In genomic region chr1:231734417-231734816, GRCh38 we compare ENCODE assay signal across 24 cellular contexts.
DNase-seq lines count a peak whose midpoint lies in the region; ATAC-seq and TF ChIP-seq lines count a peak whose summit lies in the region.
"Had no signal": no experiment of that assay in that cellular context is flagged by ENCODE, and none has a peak within 500 bp of the region (broad histone marks: within the 10 kb centered on the region; RNA-seq: fewer than 3 reads in every experiment).

No MANE protein-coding gene starts in this region.

- TF ChIP-seq POLR2A in testis (IDR thresholded peaks at IDR 0.05): no peak

- 91% methylated on average over 4 of the region's 4 CpGs for WGBS in testis, 2 donors

- no peaks in the 10 kb centered on the region for H3K27me3 Mint-ChIP-seq in activated CD4-positive, alpha-beta memory T cell treated with anti-CD3 and anti-CD28 coated beads for 36 hours
- no peaks in the 10 kb centered on the region for H3K27me3 Mint-ChIP-seq in endothelial cell (ENCODE audit: unreplicated experiment)
- H3K27me3 Mint-ChIP-seq: activated naive CD8-positive, alpha-beta T cell; activated T-cell treated with anti-CD3 and anti-CD28 coated beads, Interleukin-2, amount 50 U/mL, for 24 hours; brain; CD4-positive, alpha-beta memory T cell; stimulated activated naive CD8-positive, alpha-beta T cell treated with anti-CD3 and anti-CD28 coated beads, Interleukin-15, Interleukin-2, amounts not matched to agents 100 ng/mL and 50 ng/mL, for 24 hours had no signal

- intact Hi-C loops in Right ventricle myocardium superior (cut with DNase I): no loop called here
- intact Hi-C loops in cardiac septum (cut with DNase I): no loop called here
- intact Hi-C loops in activated CD4-positive, alpha-beta memory T cell treated with anti-CD3 and anti-CD28 coated beads for 36 hours (cut with micrococcal nuclease): no loop called here
- intact Hi-C loops in sciatic nerve (cut with DNase I): no loop called here
- intact Hi-C loops in testis (cut with DNase I; ENCODE audit: low total_unique reads): no loop called here

- ATAC-seq in Right ventricle myocardium superior (ENCODE audit: poor library complexity): peak; percentile 53
- ATAC-seq in foreskin keratinocyte: no peak
- peak; percentile 38 for ATAC-seq in sciatic nerve
- ATAC-seq: GM23338, psoas muscle had no signal

- no peaks in the 10 kb centered on the region for H3K9me3 Mint-ChIP-seq in activated CD4-positive, alpha-beta memory T cell treated with anti-CD3 and anti-CD28 coated beads for 36 hours
- H3K9me3 Mint-ChIP-seq in endothelial cell (ENCODE audit: unreplicated experiment): no peaks in the 10 kb centered on the region
- H3K9me3 Mint-ChIP-seq: activated T-cell treated with anti-CD3 and anti-CD28 coated beads, Interleukin-2, amount 50 U/mL, for 24 hours; stimulated activated naive CD8-positive, alpha-beta T cell treated with anti-CD3 and anti-CD28 coated beads, Interleukin-15, Interleukin-2, amounts not matched to agents 100 ng/mL and 50 ng/mL, for 24 hours had no signal

- H3K36me3 Mint-ChIP-seq in activated CD4-positive, alpha-beta memory T cell treated with anti-CD3 and anti-CD28 coated beads for 36 hours: peaks cover 2% of the 10 kb centered on the region
- peaks cover 21% of the 10 kb centered on the region for H3K36me3 Mint-ChIP-seq in endothelial cell (ENCODE audit: low read depth, unreplicated experiment)

- no peak overlapping the region for H3K27ac Mint-ChIP-seq in activated CD4-positive, alpha-beta memory T cell treated with anti-CD3 and anti-CD28 coated beads for 36 hours
- H3K27ac Mint-ChIP-seq in endothelial cell (ENCODE audit: unreplicated experiment): no peak overlapping the region
- H3K27ac Mint-ChIP-seq: activated naive CD8-positive, alpha-beta T cell; activated T-cell treated with anti-CD3 and anti-CD28 coated beads, Interleukin-2, amount 50 U/mL, for 24 hours; brain; CD4-positive, alpha-beta memory T cell; GM23338; stimulated activated naive CD8-positive, alpha-beta T cell treated with anti-CD3 and anti-CD28 coated beads, Interleukin-15, Interleukin-2, amounts not matched to agents 100 ng/mL and 50 ng/mL, for 24 hours had no signal

- H3K27me3 ChIP-seq in foreskin keratinocyte (no peaks in the 10 kb centered on the region), testis (no peaks in the 10 kb centered on the region)
- H3K27me3 ChIP-seq: dorsolateral prefrontal cortex, esophagus squamous epithelium, hepatocyte had no signal

- H3K36me3 ChIP-seq in testis (ENCODE audit: low read depth, missing control alignments): no peaks in the 10 kb centered on the region
- H3K36me3 ChIP-seq: esophagus squamous epithelium had no signal

- H3K4me1 ChIP-seq in foreskin keratinocyte (no peaks in the 10 kb centered on the region), testis (no peaks in the 10 kb centered on the region)
- H3K4me1 ChIP-seq: esophagus squamous epithelium, psoas muscle had no signal

- no peaks in the 10 kb centered on the region for H3K4me1 Mint-ChIP-seq in activated CD4-positive, alpha-beta memory T cell treated with anti-CD3 and anti-CD28 coated beads for 36 hours (ENCODE audit: low read depth)
- H3K4me1 Mint-ChIP-seq in endothelial cell (ENCODE audit: unreplicated experiment): no peaks in the 10 kb centered on the region
- H3K4me1 Mint-ChIP-seq: GM23338 had no signal

- H3K27ac ChIP-seq in foreskin keratinocyte (no peak overlapping the region), testis (no peak overlapping the region)
- H3K27ac ChIP-seq: dorsolateral prefrontal cortex, esophagus squamous epithelium, hepatocyte, psoas muscle had no signal

- CTCF ChIA-PET in activated CD4-positive, alpha-beta memory T cell treated with anti-CD3 and anti-CD28 coated beads for 36 hours (lab: Charles Lee): interaction anchor here (0.8 kb wide), 1 partner anchor 72 kb away, joined by 3 read pairs; no protein-coding TSS in a partner anchor

- no peaks in the 10 kb centered on the region for H3K9me3 ChIP-seq in testis
- H3K9me3 ChIP-seq: esophagus squamous epithelium had no signal

- no peak for DNase-seq in Right ventricle myocardium superior
- DNase-seq in cardiac septum (ENCODE audit: low spot score): no peak
- DNase-seq in activated CD4-positive, alpha-beta memory T cell treated with anti-CD3 and anti-CD28 coated beads for 36 hours: peak; percentile 43
- DNase-seq in foreskin keratinocyte: peak; percentile 12 to 37
- no peak for DNase-seq in sciatic nerve (ENCODE audit: low spot score)
- no peak for DNase-seq in testis
- no peak for DNase-seq in endothelial cell (ENCODE audit: low spot score)
- no peak for DNase-seq in activated gamma-delta T cell (lab: John Stamatoyannopoulos, UW)
- DNase-seq: activated CD4-positive, alpha-beta T cell treated with anti-CD3 and anti-CD28 coated beads, Interleukin-2, amount 50 U/mL, for 1 hour; activated T-cell treated with anti-CD3 and anti-CD28 coated beads, Interleukin-2, amount 50 U/mL, for 24 hours; CD4-positive, alpha-beta memory T cell; DMS79 treated with DMSO at 0.1 percent for 48 hours; dorsolateral prefrontal cortex; esophagus squamous epithelium; islet precursor cell; NCI-H2081; NCI-H446 treated with DMSO at 0.1 percent for 48 hours; NK-92 treated with Interleukin-12 subunit alpha and Interleukin-12 subunit beta, amount 100 ng/mL, for 24 hours; psoas muscle had no signal

- TF ChIP-seq CTCF in foreskin keratinocyte (conservative IDR thresholded peaks at IDR 0.05) (no peak), testis (IDR thresholded peaks at IDR 0.05) (no peak), endothelial cell (IDR thresholded peaks at IDR 0.05; ENCODE audit: unreplicated experiment) (no peak)

- H3K4me3 ChIP-seq in testis: no peak overlapping the region
- H3K4me3 ChIP-seq: dorsolateral prefrontal cortex, esophagus squamous epithelium, GM23338, hepatocyte, psoas muscle had no signal

- no peak overlapping the region for H3K4me3 Mint-ChIP-seq in activated CD4-positive, alpha-beta memory T cell treated with anti-CD3 and anti-CD28 coated beads for 36 hours
- H3K4me3 Mint-ChIP-seq in endothelial cell (ENCODE audit: unreplicated experiment): no peak overlapping the region
- H3K4me3 Mint-ChIP-seq: activated naive CD8-positive, alpha-beta T cell; activated T-cell treated with anti-CD3 and anti-CD28 coated beads, Interleukin-2, amount 50 U/mL, for 24 hours; brain; CD4-positive, alpha-beta memory T cell; GM23338; stimulated activated naive CD8-positive, alpha-beta T cell treated with anti-CD3 and anti-CD28 coated beads, Interleukin-15, Interleukin-2, amounts not matched to agents 100 ng/mL and 50 ng/mL, for 24 hours had no signal

- POLR2A ChIA-PET in activated CD4-positive, alpha-beta memory T cell treated with anti-CD3 and anti-CD28 coated beads for 36 hours (lab: Charles Lee): interaction anchor here (0.6 kb wide), 1 partner anchor 19 kb away, joined by 3 read pairs; no protein-coding TSS in a partner anchor

Comparison
In these comparisons a context has a peak if more than half of its experiments do, and no peak if none do; other contexts are left out.
1. DNase-seq: peak in activated CD4-positive, alpha-beta memory T cell treated with anti-CD3 and anti-CD28 coated beads for 36 hours (single experiment) and foreskin keratinocyte (2 of 2); none in Right ventricle myocardium superior (single experiment), cardiac septum (single experiment), sciatic nerve (single experiment), testis (single experiment), endothelial cell (single experiment) and activated gamma-delta T cell (single experiment).